In genomic region chr10:107520348-107520747, GRCh38 we compare ENCODE assay signal across 29 cellular contexts.
"Had no signal": no experiment of that assay in that cellular context is flagged by ENCODE, and none has a peak within 500 bp of the region (broad histone marks: within the 10 kb centered on the region; RNA-seq: fewer than 3 reads in every experiment).

No MANE protein-coding gene starts in this region.

- ATAC-seq: activated naive CD4-positive, alpha-beta T cell treated with anti-CD3 and anti-CD28 coated beads, Interleukin-2, amount 50 U/mL, for 72 hours; activated naive CD8-positive, alpha-beta T cell treated with anti-CD3 and anti-CD28 coated beads, Interleukin-2, amount 50 U/mL, for 24 hours; activated T-cell treated with anti-CD3 and anti-CD28 coated beads, Interleukin-2, amount 50 U/mL, for 4 hours; activated T-cell treated with anti-CD3 and anti-CD28 coated beads, Interleukin-2, amount 50 U/mL, for 72 hours; activated T-helper 17 cell treated with anti-CD3 and anti-CD28 coated beads, Interleukin-2, amount 50 U/mL, for 72 hours; body of pancreas had no signal

- DNase-seq: activated effector memory CD4-positive, alpha-beta T cell treated with anti-CD3 and anti-CD28 coated beads, Interleukin-2, amount 50 U/mL, for 16 hours; activated effector memory CD4-positive, alpha-beta T cell treated with Interleukin-2 at 50 U/mL for 16 hours; activated gamma-delta T cell; activated gamma-delta T cell treated with Interleukin-2 at 50 U/mL for 16 hours; activated naive CD4-positive, alpha-beta T cell; activated naive CD4-positive, alpha-beta T cell treated with anti-CD3 and anti-CD28 coated beads for 36 hours; activated naive CD4-positive, alpha-beta T cell treated with anti-CD3 and anti-CD28 coated beads, Interleukin-2, amount 10 ng/mL, durations not matched to agents 7 days and 5 days; activated naive CD4-positive, alpha-beta T cell treated with anti-CD3 and anti-CD28 coated beads, Interleukin-2, amount 50 U/mL, for 16 hours; activated naive CD4-positive, alpha-beta T cell treated with Interleukin-2 at 50 U/mL for 16 hours; activated naive CD8-positive, alpha-beta T cell treated with anti-CD3 and anti-CD28 coated beads for 36 hours; activated naive CD8-positive, alpha-beta T cell treated with anti-CD3 and anti-CD28 coated beads, Interleukin-2, amount 10 ng/mL, durations not matched to agents 7 days and 5 days; activated naive CD8-positive, alpha-beta T cell treated with anti-CD3 and anti-CD28 coated beads, Interleukin-2, amount 50 U/mL, for 24 hours; activated T-cell treated with anti-CD3 and anti-CD28 coated beads, Interleukin-2, amount 50 U/mL, for 1 hour; activated T-cell treated with anti-CD3 and anti-CD28 coated beads, Interleukin-2, amount 50 U/mL, for 24 hours; activated T-cell treated with anti-CD3 and anti-CD28 coated beads, Interleukin-2, amount 50 U/mL, for 4 hours; activated T-cell treated with anti-CD3 and anti-CD28 coated beads, Interleukin-2, amount 50 U/mL, for 48 hours; activated T-cell treated with anti-CD3 and anti-CD28 coated beads, Interleukin-2, amount 50 U/mL, for 72 hours; adrenal gland; amniotic stem cell; amygdala; anterior cingulate cortex; aorta; body of pancreas; brain microvascular endothelial cell; caudate nucleus; central memory CD4-positive, alpha-beta T cell; cerebellar nuclear complex had no signal
